15 cellular contexts compared by ENCODE assay signal in genomic region chr4:89296871-89297270, GRCh38. TPM values are rescaled to one million over a fixed set of nuclear protein-coding genes. Genes with fewer than 3 reads are reported as not detected.
DNase-seq lines count a peak whose midpoint lies in the region; ATAC-seq, FAIRE-seq and TF ChIP-seq lines count a peak whose summit lies in the region.
"Had no signal": no experiment of that assay in that cellular context is flagged by ENCODE, and none has a peak within 500 bp of the region (broad histone marks: within the 10 kb centered on the region; RNA-seq: fewer than 3 reads in every experiment).

No MANE protein-coding gene starts in this region.

- CTCF ChIA-PET in HepG2 (lab: Yijun Ruan, JAX; ENCODE audit: low intra/inter-chr PET ratio, low total read pairs) (no interaction called here), SK-N-SH (lab: Yijun Ruan, JAX) (no interaction called here), A673 (lab: Charles Lee) (no interaction called here)

- no peaks in the 10 kb centered on the region for H3K27me3 ChIP-seq in right lobe of liver
- no peaks in the 10 kb centered on the region for H3K27me3 ChIP-seq in HepG2 (ENCODE audit: control insufficient read depth in 1 of 2, insufficient read depth in 2 of 2, low read length in 2 of 2)
- no peaks in the 10 kb centered on the region for H3K27me3 ChIP-seq in duodenal mucosa (ENCODE audit: control insufficient read depth in 1 of 2, insufficient read depth in 2 of 2, low read length in 2 of 2)
- H3K27me3 ChIP-seq in transverse colon: no peaks in the 10 kb centered on the region
- no peaks in the 10 kb centered on the region for H3K27me3 ChIP-seq in SK-N-SH (ENCODE audit: insufficient read depth)
- H3K27me3 ChIP-seq in A673 (replicated peaks; ENCODE audit: insufficient read depth, low read depth, low read length, poor library complexity): no peaks in the 10 kb centered on the region
- H3K27me3 ChIP-seq: adrenal gland had no signal

- TF ChIP-seq POLR2A in right lobe of liver (IDR thresholded peaks at IDR 0.05) (no peak), HepG2 (IDR thresholded peaks at IDR 0.05; ENCODE audit: insufficient read depth in 1 of 2, low read depth in 2 of 2, low read length in 2 of 2) (no peak), transverse colon (IDR thresholded peaks at IDR 0.05) (no peak)

- in situ Hi-C loops in HepG2 (cut with HindIII; ENCODE audit: extremely low pct_ligation_motif_present, low pct_unique_long_range_greater_than_20kb) (no loop called here), transverse colon (cut with MboI; ENCODE audit: low pct_ligation_motif_present in 1 of 4, low pct_unique_long_range_greater_than_20kb in 1 of 4, low sequenced_read_pairs in 3 of 4) (no loop called here)

- TF ChIP-seq RAD21 in HepG2 (CRISPR knock-in tag; IDR thresholded peaks at IDR 0.05) (no peak), SK-N-SH (IDR thresholded peaks at IDR 0.05; ENCODE audit: low read length) (no peak)

- TF ChIP-seq CTCF in right lobe of liver (IDR thresholded peaks at IDR 0.05) (no peak), HepG2 (CRISPR knock-in tag; IDR thresholded peaks at IDR 0.05) (no peak), transverse colon (IDR thresholded peaks at IDR 0.05) (no peak), SK-N-SH (IDR thresholded peaks at IDR 0.05) (no peak), coronary artery (IDR thresholded peaks at IDR 0.05) (no peak), A673 (conservative IDR thresholded peaks at IDR 0.05; ENCODE audit: low read depth, low read length) (no peak)

- POLR2A ChIA-PET in HepG2 (lab: Yijun Ruan, JAX) (no interaction called here), SK-N-SH (lab: Yijun Ruan, JAX) (no interaction called here), A673 (lab: Charles Lee; ENCODE audit: low non-redundant PET) (no interaction called here)

- peak overlapping the region in 2 of 3 donors; percentile 80 to 87 for H3K27ac ChIP-seq in right lobe of liver
- no peak overlapping the region for H3K27ac ChIP-seq in HepG2 (ENCODE audit: extremely low read length, insufficient read depth, low read length)
- H3K27ac ChIP-seq in duodenal mucosa (ENCODE audit: low read depth, low read length): peak overlapping the region; percentile 40
- peak overlapping the region; percentile 81 to 88 (median 85) for H3K27ac ChIP-seq in transverse colon
- no peak overlapping the region for H3K27ac ChIP-seq in SK-N-SH (ENCODE audit: low read depth in 2 of 2, low read length in 1 of 2)
- no peak overlapping the region for H3K27ac ChIP-seq in coronary artery
- no peak overlapping the region for H3K27ac ChIP-seq in A673 (ENCODE audit: low read depth, low read length, poor library complexity, severe bottlenecking)
- H3K27ac ChIP-seq: epithelial cell of prostate, parathyroid adenoma had no signal

- no peak for DNase-seq in right lobe of liver
- no peak for DNase-seq in HepG2 (ENCODE audit: low spot score)
- DNase-seq in T-helper 17 cell: no peak
- DNase-seq in transverse colon: no peak
- DNase-seq in SK-N-SH: no peak
- no peak for DNase-seq in coronary artery (ENCODE audit: low spot score)
- no peak for DNase-seq in A673 (ENCODE audit: low spot score)
- DNase-seq: adrenal gland, SHP77 had no signal

- WGBS in right lobe of liver (ENCODE audit: insufficient coverage, low coverage, low lambda C conversion rate, missing lambda C conversion rate): 39% methylated on average over 2 of the region's 2 CpGs
- 41% methylated on average over 2 of the region's 2 CpGs for WGBS in HepG2 (ENCODE audit: low lambda C conversion rate)
- 48 to 79% methylated on average over 2 of the region's 2 CpGs for WGBS in transverse colon (ENCODE audit: low coverage in 1 of 2), 2 donors
- 39% methylated on average over 2 of the region's 2 CpGs for WGBS in SK-N-SH (ENCODE audit: low lambda C conversion rate)

- peaks cover 0 to 33% (median 0%) of the 10 kb centered on the region in 4 donors for H3K4me1 ChIP-seq in right lobe of liver
- H3K4me1 ChIP-seq in HepG2 (ENCODE audit: insufficient read depth, low read length): 0 out of 2 replicates have a peak, but pooled peaks cover 7% of the 10 kb centered on the region
- H3K4me1 ChIP-seq in duodenal mucosa (ENCODE audit: control insufficient read depth in 1 of 2, insufficient read depth in 2 of 2, low read length in 2 of 2): peaks cover 69 to 85% of the 10 kb centered on the region in 2 donors
- peaks cover 0 to 86% (median 48%) of the 10 kb centered on the region in 4 donors for H3K4me1 ChIP-seq in transverse colon
- H3K4me1 ChIP-seq in SK-N-SH (ENCODE audit: control insufficient read depth in 1 of 2, insufficient read depth in 2 of 2, low read depth in 1 of 2, low read length in 1 of 2): no peaks in the 10 kb centered on the region
- peaks cover 7% of the 10 kb centered on the region for H3K4me1 ChIP-seq in A673 (ENCODE audit: insufficient read depth, low read length, poor library complexity, severe bottlenecking)
- H3K4me1 ChIP-seq: adrenal gland, parathyroid adenoma had no signal

- H3K4me3 Mint-ChIP-seq in T-helper 17 cell: peak overlapping the region; percentile 98

- H3K79me2 ChIP-seq in HepG2 (ENCODE audit: insufficient read depth, low read length) (no peaks in the 10 kb centered on the region), SK-N-SH (ENCODE audit: insufficient read depth) (no peaks in the 10 kb centered on the region)
- H3K79me2 ChIP-seq: parathyroid adenoma had no signal

- peaks cover 62% of the 10 kb centered on the region for H3K4me1 Mint-ChIP-seq in T-helper 17 cell

- H2AFZ ChIP-seq in HepG2 (ENCODE audit: low read length) (no peak overlapping the region), SK-N-SH (ENCODE audit: low read depth) (no peak overlapping the region)
- H2AFZ ChIP-seq: parathyroid adenoma had no signal

- H3K36me3 Mint-ChIP-seq in T-helper 17 cell (ENCODE audit: low read depth): peaks cover 7% of the 10 kb centered on the region

- no peak for TF ChIP-seq EP300 in HepG2 (IDR thresholded peaks at IDR 0.05; ENCODE audit: low read depth in 2 of 2, low read length in 2 of 2)
- no peak for TF ChIP-seq EP300 in HepG2 (CRISPR knock-in tag; IDR thresholded peaks at IDR 0.05; ENCODE audit: borderline replicate concordance)
- no peak for TF ChIP-seq EP300 in transverse colon (IDR thresholded peaks at IDR 0.05; ENCODE audit: low read depth)
- TF ChIP-seq EP300 in SK-N-SH (IDR thresholded peaks at IDR 0.05; ENCODE audit: borderline replicate concordance in 1 of 2, low read depth in 1 of 2, low read length in 1 of 2): no peak

- H3K4me3 ChIP-seq in right lobe of liver: no peak overlapping the region
- no peak overlapping the region for H3K4me3 ChIP-seq in HepG2 (replicated peaks in 1 of 3; ENCODE audit: insufficient read depth in 1 of 3, low read depth in 2 of 3, low read length in 3 of 3)
- H3K4me3 ChIP-seq in duodenal mucosa (ENCODE audit: low read depth in 1 of 2, low read length in 2 of 2): peak overlapping the region in 1 of 2 donors; percentile 11
- no peak overlapping the region for H3K4me3 ChIP-seq in transverse colon
- H3K4me3 ChIP-seq in SK-N-SH (ENCODE audit: low read depth in 2 of 2, low read length in 1 of 2): no peak overlapping the region
- no peak overlapping the region for H3K4me3 ChIP-seq in coronary artery
- no peak overlapping the region for H3K4me3 ChIP-seq in A673 (ENCODE audit: low read depth, low read length, poor library complexity, severe bottlenecking)
- H3K4me3 ChIP-seq: adrenal gland had no signal

- H3K9ac ChIP-seq in HepG2 (ENCODE audit: insufficient read depth, low read depth, low read length) (no peak overlapping the region), duodenal mucosa (ENCODE audit: low read depth in 1 of 2, low read length in 2 of 2) (no peak overlapping the region), SK-N-SH (no peak overlapping the region)
- H3K9ac ChIP-seq: parathyroid adenoma had no signal

- no peaks in the 10 kb centered on the region for H3K9me3 ChIP-seq in right lobe of liver
- no peaks in the 10 kb centered on the region for H3K9me3 ChIP-seq in HepG2 (ENCODE audit: low read length)
- no peaks in the 10 kb centered on the region for H3K9me3 ChIP-seq in T-helper 17 cell (ENCODE audit: control insufficient read depth, low read length, poor library complexity, severe bottlenecking)
- H3K9me3 ChIP-seq in duodenal mucosa (ENCODE audit: control insufficient read depth in 1 of 2, low read length in 2 of 2): no peaks in the 10 kb centered on the region
- no peaks in the 10 kb centered on the region for H3K9me3 ChIP-seq in transverse colon
- no peaks in the 10 kb centered on the region for H3K9me3 ChIP-seq in SK-N-SH
- H3K9me3 ChIP-seq in A673 (ENCODE audit: low read depth, low read length, poor library complexity, severe bottlenecking): no peaks in the 10 kb centered on the region
- H3K9me3 ChIP-seq: adrenal gland had no signal

- H3K27me3 Mint-ChIP-seq in T-helper 17 cell: no peaks in the 10 kb centered on the region

- H4K20me1 ChIP-seq in HepG2 (ENCODE audit: insufficient read depth, low read length): no peaks in the 10 kb centered on the region
- no peaks in the 10 kb centered on the region for H4K20me1 ChIP-seq in SK-N-SH (ENCODE audit: insufficient read depth)

- no peaks in the 10 kb centered on the region for H3F3A ChIP-seq in SK-N-SH (replicated peaks; ENCODE audit: insufficient read depth)

- H3K36me3 ChIP-seq in right lobe of liver (no peaks in the 10 kb centered on the region), HepG2 (replicated peaks in 1 of 2; ENCODE audit: control insufficient read depth in 1 of 2, insufficient read depth in 2 of 2, low read length in 2 of 2) (no peaks in the 10 kb centered on the region), duodenal mucosa (ENCODE audit: control insufficient read depth in 1 of 2, insufficient read depth in 2 of 2, low read length in 2 of 2) (no peaks in the 10 kb centered on the region), transverse colon (no peaks in the 10 kb centered on the region), SK-N-SH (replicated peaks in 1 of 2; ENCODE audit: control insufficient read depth in 1 of 2, insufficient read depth in 2 of 2, low read length in 1 of 2) (no peaks in the 10 kb centered on the region), A673 (ENCODE audit: insufficient read depth, low read length, poor library complexity, severe bottlenecking) (no peaks in the 10 kb centered on the region)
- H3K36me3 ChIP-seq: adrenal gland had no signal

- ATAC-seq in right lobe of liver (no peak), HepG2 (no peak), T-helper 17 cell (no peak)

- H3K27ac Mint-ChIP-seq in T-helper 17 cell: no peak overlapping the region

- H3K4me2 ChIP-seq in HepG2 (ENCODE audit: low read depth, low read length) (no peak overlapping the region), SK-N-SH (no peak overlapping the region)

- no TSS peak for BruUV-seq in HepG2 (replicated peaks; lab: Mats Ljungman, UMichigan)
- no TSS peak for BruUV-seq in A673 (replicated peaks; lab: Mats Ljungman, UMichigan)

- no peak for FAIRE-seq in HepG2 (lab: Jason Lieb, UNC)
- FAIRE-seq: H1 had no signal

- H3K9me2 ChIP-seq in SK-N-SH: no peaks in the 10 kb centered on the region

- intact Hi-C loops in right lobe of liver (cut with DNase I) (no loop called here), HepG2 (cut with micrococcal nuclease; ENCODE audit: unreplicated experiment) (no loop called here), transverse colon (cut with DNase I; ENCODE audit: low total_unique reads) (no loop called here), A673 (cut with micrococcal nuclease; ENCODE audit: unreplicated experiment) (no loop called here)

RNA-seq across cellular contexts. Expression of gene GPRIN3, which starts 10.7 kb away (rescaled TPM):
- 1 to 10 TPM in 3 of 6 experiments, under 1 TPM in 3; 0.29 to 7.9 (median 3.9) TPM for total RNA-seq in right lobe of liver
- not detected in 2 replicates for total RNA-seq in HepG2 (2016; rRNA removed; fragmentation: Illumina TruSeq; extraction: Trizol)
- total RNA-seq in HepG2 (2016; cell fraction: cytosol; rRNA removed; fragmentation: Illumina TruSeq; extraction: Trizol; ENCODE audit: low read depth): not detected in 2 replicates
- total RNA-seq in HepG2 (2016; cell fraction: insoluble cytoplasmic fraction; rRNA removed; fragmentation: Illumina TruSeq; extraction: Trizol): not detected in 2 replicates
- total RNA-seq in HepG2 (2016; cell fraction: membrane; rRNA removed; fragmentation: Illumina TruSeq; extraction: Trizol): not detected in 2 replicates
- total RNA-seq in HepG2 (2016; cell fraction: nucleus; rRNA removed; fragmentation: Illumina TruSeq; extraction: Trizol): not detected in 2 replicates
- polyA plus RNA-seq in HepG2 (2011; rRNA removed): not detected in 2 replicates
- polyA plus RNA-seq in HepG2 (2011; cell fraction: cytosol; rRNA removed): not detected in 2 replicates
- not detected in 2 replicates for polyA plus RNA-seq in HepG2 (2011; cell fraction: nucleus; rRNA removed)
- not detected in 2 replicates for polyA plus RNA-seq in HepG2 (2012)
- not detected in 2 replicates for polyA plus RNA-seq in HepG2 (2016; cell fraction: cytosol; fragmentation: Illumina TruSeq; extraction: Trizol; ENCODE audit: low read depth)
- not detected in 2 replicates for polyA plus RNA-seq in HepG2 (2016; cell fraction: insoluble cytoplasmic fraction; fragmentation: Illumina TruSeq; extraction: Trizol; ENCODE audit: low read depth)
- not detected in 2 replicates for polyA plus RNA-seq in HepG2 (2016; cell fraction: membrane; fragmentation: Illumina TruSeq; extraction: Trizol; ENCODE audit: low read depth)
- polyA plus RNA-seq in HepG2 (2016; cell fraction: nucleus; fragmentation: Illumina TruSeq; extraction: Trizol; ENCODE audit: insufficient read depth, low read depth): not detected in 2 replicates
- not detected in 2 replicates for polyA minus RNA-seq in HepG2 (2011; rRNA and poly(A)+ RNA removed; ENCODE audit: low replicate concordance)
- not detected in 2 replicates for polyA minus RNA-seq in HepG2 (2011; cell fraction: cytosol; rRNA and poly(A)+ RNA removed)
- polyA minus RNA-seq in HepG2 (2011; cell fraction: nucleus; rRNA and poly(A)+ RNA removed): not detected in 2 replicates
- total RNA-seq in T-helper 17 cell: 10 to 100 TPM; 88.5 to 89.7 TPM
- total RNA-seq in transverse colon: 10 to 100 TPM; 10.1 to 21.4 (median 12.8) TPM
- not detected in 2 replicates for polyA plus RNA-seq in SK-N-SH (2012; rRNA removed)
- polyA plus RNA-seq in SK-N-SH (2012; cell fraction: cytosol; rRNA removed): under 0.01 TPM in 2 replicates
- under 0.01 TPM in 2 replicates for polyA plus RNA-seq in SK-N-SH (2012; cell fraction: nucleus; rRNA removed)
- total RNA-seq in A673 (2021): not detected in 2 replicates
- total RNA-seq: Daoy had no signal
- polyA plus RNA-seq: BJ had no signal

Comparison
In these comparisons a context has a peak if more than half of its experiments do, and no peak if none do; other contexts are left out.
1. H3K27ac ChIP-seq: peak in right lobe of liver (2 of 3), duodenal mucosa (single experiment) and transverse colon (4 of 4); none in HepG2 (single experiment), SK-N-SH (0 of 2), coronary artery (0 of 2) and A673 (single experiment).